ENCODE assay signal across 13 cellular contexts in genomic region chr1:89706700-89707012, GRCh38.
A peak's percentile ranks its signal among the peaks of the same experiment; 100 is the strongest.
DNase-seq lines count a peak whose midpoint lies in the region; ATAC-seq, FAIRE-seq and TF ChIP-seq lines count a peak whose summit lies in the region.
"Had no signal": no experiment of that assay in that cellular context is flagged by ENCODE, and none has a peak within 500 bp of the region (broad histone marks: within the 10 kb centered on the region; RNA-seq: fewer than 3 reads in every experiment).

No MANE protein-coding gene starts in this region.

- H3K4me3 ChIP-seq in left ventricle myocardium inferior, result no peak overlapping the region
- no peak overlapping the region for H3K4me3 ChIP-seq in heart left ventricle
- no peak overlapping the region for H3K4me3 ChIP-seq in upper lobe of right lung

- H3K9me3 ChIP-seq in left ventricle myocardium inferior (replicated peaks), result no peaks in the 10 kb centered on the region
- no peaks in the 10 kb centered on the region for H3K9me3 ChIP-seq in heart left ventricle
- H3K9me3 ChIP-seq in upper lobe of right lung, result no peaks in the 10 kb centered on the region

- H3K9me3 Mint-ChIP-seq in natural killer cell treated with Interleukin-12 subunit alpha and Interleukin-12 subunit beta and Interleukin-15 and Interleukin-18, amount 100 ng/mL, for 72 hours, result no peaks in the 10 kb centered on the region
- H3K9me3 Mint-ChIP-seq: nephron progenitor cell; stimulated activated effector memory CD8-positive, alpha-beta T cell treated with anti-CD3 and anti-CD28 coated beads, Interleukin-12 subunit alpha, Interleukin-12 subunit beta, amount 100 ng/mL, for 72 hours had no signal

- H3K27ac ChIP-seq in left ventricle myocardium inferior (replicated peaks), result peak overlapping the region; percentile 15
- peak overlapping the region in 2 of 12 donors; percentile 23 to 71 for H3K27ac ChIP-seq in heart left ventricle
- H3K27ac ChIP-seq in upper lobe of right lung, result no peak overlapping the region

- H3K4me1 Mint-ChIP-seq in natural killer cell treated with Interleukin-12 subunit alpha and Interleukin-12 subunit beta and Interleukin-15 and Interleukin-18, amount 100 ng/mL, for 72 hours (ENCODE audit: low read depth in 2 of 2), result peaks cover 22 to 37% of the 10 kb centered on the region in 2 donors

- intact Hi-C loops in left ventricle myocardium inferior (cut with micrococcal nuclease) (no loop called here), heart left ventricle (cut with DNase I) (loop anchor here in 1 of 10 donors (5.0 kb wide), 1 partner anchor 64 kb away; no protein-coding TSS in a partner anchor), upper lobe of right lung (cut with DNase I) (no loop called here)

- TF ChIP-seq CTCF in left ventricle myocardium inferior (IDR thresholded peaks at IDR 0.05; ENCODE audit: borderline replicate concordance), result no peak
- no peak for TF ChIP-seq CTCF in heart left ventricle (IDR thresholded peaks at IDR 0.05)
- no peak for TF ChIP-seq CTCF in upper lobe of right lung (IDR thresholded peaks at IDR 0.05)

- no peak for ATAC-seq in heart left ventricle
- peak; percentile 33 for ATAC-seq in HG03066 (IDR thresholded peaks at IDR 0.05; ENCODE audit: low read depth, unreplicated experiment)
- peak; percentile 43 for ATAC-seq in upper lobe of right lung
- no peak for ATAC-seq in natural killer cell treated with Interleukin-12 subunit alpha and Interleukin-12 subunit beta and Interleukin-15 and Interleukin-18, amount 100 ng/mL, for 72 hours
- ATAC-seq in GM18861 (IDR thresholded peaks at IDR 0.05; ENCODE audit: unreplicated experiment), result no peak
- ATAC-seq: stimulated activated effector memory CD8-positive, alpha-beta T cell treated with anti-CD3 and anti-CD28 coated beads, Interleukin-12 subunit alpha, Interleukin-12 subunit beta, amount 100 ng/mL, for 72 hours had no signal

- peaks cover 14% of the 10 kb centered on the region for H3K36me3 Mint-ChIP-seq in natural killer cell treated with Interleukin-12 subunit alpha and Interleukin-12 subunit beta and Interleukin-15 and Interleukin-18, amount 100 ng/mL, for 72 hours

- DNase-seq in left ventricle myocardium inferior, result no peak
- no peak for DNase-seq in heart left ventricle
- peak; percentile 86 for DNase-seq in OCI-M1 (lab: John Stamatoyannopoulos, UW)
- no peak for DNase-seq in upper lobe of right lung
- DNase-seq in RCC 7860 (ENCODE audit: low spot score), result no peak
- no peak for DNase-seq in natural killer cell treated with Interleukin-12 subunit alpha and Interleukin-12 subunit beta and Interleukin-15 and Interleukin-18, amount 100 ng/mL, for 72 hours (ENCODE audit: low spot score)
- DNase-seq: activated CD4-positive, alpha-beta memory T cell treated with anti-CD3 and anti-CD28 coated beads for 36 hours; NCI-H1930; nephron progenitor cell had no signal

- no peaks in the 10 kb centered on the region for H3K27me3 Mint-ChIP-seq in natural killer cell treated with Interleukin-12 subunit alpha and Interleukin-12 subunit beta and Interleukin-15 and Interleukin-18, amount 100 ng/mL, for 72 hours
- H3K27me3 Mint-ChIP-seq: activated CD4-positive, alpha-beta memory T cell treated with anti-CD3 and anti-CD28 coated beads for 36 hours had no signal

- no peak for TF ChIP-seq POLR2A in heart left ventricle (IDR thresholded peaks at IDR 0.05)

- H3K27me3 ChIP-seq in left ventricle myocardium inferior (ENCODE audit: low read depth) (no peaks in the 10 kb centered on the region), heart left ventricle (no peaks in the 10 kb centered on the region), upper lobe of right lung (no peaks in the 10 kb centered on the region)

- H3K36me3 ChIP-seq in left ventricle myocardium inferior (no peaks in the 10 kb centered on the region), heart left ventricle (peaks cover 0 to 20% (median 0%) of the 10 kb centered on the region in 9 donors), upper lobe of right lung (no peaks in the 10 kb centered on the region)

- peaks cover 42% of the 10 kb centered on the region for H3K4me1 ChIP-seq in left ventricle myocardium inferior
- H3K4me1 ChIP-seq in heart left ventricle, result peaks cover 0 to 45% (median 12%) of the 10 kb centered on the region in 12 donors
- peaks cover 5% of the 10 kb centered on the region for H3K4me1 ChIP-seq in upper lobe of right lung

- H3K4me3 Mint-ChIP-seq in natural killer cell treated with Interleukin-12 subunit alpha and Interleukin-12 subunit beta and Interleukin-15 and Interleukin-18, amount 100 ng/mL, for 72 hours, result no peak overlapping the region
- H3K4me3 Mint-ChIP-seq: activated CD4-positive, alpha-beta memory T cell treated with anti-CD3 and anti-CD28 coated beads for 36 hours; nephron progenitor cell; stimulated activated effector memory CD8-positive, alpha-beta T cell treated with anti-CD3 and anti-CD28 coated beads, Interleukin-12 subunit alpha, Interleukin-12 subunit beta, amount 100 ng/mL, for 72 hours had no signal

- peak overlapping the region in 1 of 2 donors; percentile 42 for H3K27ac Mint-ChIP-seq in natural killer cell treated with Interleukin-12 subunit alpha and Interleukin-12 subunit beta and Interleukin-15 and Interleukin-18, amount 100 ng/mL, for 72 hours
- H3K27ac Mint-ChIP-seq: activated CD4-positive, alpha-beta memory T cell treated with anti-CD3 and anti-CD28 coated beads for 36 hours; nephron progenitor cell had no signal

- FAIRE-seq in RCC 7860 (lab: Jason Lieb, UNC), result no peak
- FAIRE-seq: astrocyte had no signal

Comparison
In these comparisons a context has a peak if more than half of its experiments do, and no peak if none do; other contexts are left out.
1. ATAC-seq: peak in HG03066 (single experiment) and upper lobe of right lung (single experiment); none in heart left ventricle (0 of 4), natural killer cell treated with Interleukin-12 subunit alpha and Interleukin-12 subunit beta and Interleukin-15 and Interleukin-18, amount 100 ng/mL, for 72 hours (0 of 2) and GM18861 (single experiment).